In genomic region chr17:69462010-69462409, GRCh38 we compare ENCODE assay signal across 1 cellular context.
TF ChIP-seq lines count a peak whose summit lies in the region.

No MANE protein-coding gene starts in this region.

TF ChIP-seq in GM23338, 12 proteins besides CTCF, POLR2A, EP300 and RAD21:
- TF ChIP-seq ZNF462 (CRISPR knock-in tag; IDR thresholded peaks at IDR 0.05) (no peak), REST (IDR thresholded peaks at IDR 0.05; ENCODE audit: unreplicated experiment) (no peak), STAT1 (IDR thresholded peaks at IDR 0.05; ENCODE audit: unreplicated experiment) (no peak), ZNF114 (CRISPR knock-in tag; IDR thresholded peaks at IDR 0.05) (no peak), EZH2phosphoT487 (IDR thresholded peaks at IDR 0.05; ENCODE audit: unreplicated experiment) (no peak), ETS1 (IDR thresholded peaks at IDR 0.05) (no peak), ZNF331 (CRISPR knock-in tag; IDR thresholded peaks at IDR 0.05; ENCODE audit: low read depth) (no peak), NANOG (IDR thresholded peaks at IDR 0.05; ENCODE audit: borderline replicate concordance) (no peak), JUNB (IDR thresholded peaks at IDR 0.05; ENCODE audit: unreplicated experiment) (no peak), POLR2AphosphoS5 (IDR thresholded peaks at IDR 0.05; ENCODE audit: low read depth) (no peak), EZH2 (IDR thresholded peaks at IDR 0.05; ENCODE audit: low read depth, unreplicated experiment) (no peak)
